In genomic region chr10:95329296-95329695, GRCh38 we compare ENCODE assay signal across 16 cellular contexts.
"Had no signal": no experiment of that assay in that cellular context is flagged by ENCODE, and none has a peak within 500 bp of the region (broad histone marks: within the 10 kb centered on the region; RNA-seq: fewer than 3 reads in every experiment).

No MANE protein-coding gene starts in this region.

- H3K27me3 Mint-ChIP-seq: activated CD4-positive, alpha-beta memory T cell treated with anti-CD3 and anti-CD28 coated beads, Interleukin-2, amount 10 ng/mL, durations not matched to agents 7 days and 5 days had no signal

- H3K4me1 Mint-ChIP-seq: natural killer cell had no signal

- H3K4me3 ChIP-seq: hepatocyte, lower lobe of right lung, testis had no signal

- H3K27me3 ChIP-seq: hepatocyte, testis had no signal

- H3K9me3 Mint-ChIP-seq: activated CD4-positive, alpha-beta memory T cell treated with anti-CD3 and anti-CD28 coated beads, Interleukin-2, amount 10 ng/mL, durations not matched to agents 7 days and 5 days; activated naive CD8-positive, alpha-beta T cell treated with anti-CD3 and anti-CD28 coated beads, Interleukin-2, amount 10 ng/mL, durations not matched to agents 7 days and 5 days; activated T-cell treated with anti-CD3 and anti-CD28 coated beads, Interleukin-2, amount 50 U/mL, for 72 hours; natural killer cell had no signal

- H3K27ac Mint-ChIP-seq: activated CD4-positive, alpha-beta memory T cell treated with anti-CD3 and anti-CD28 coated beads, Interleukin-2, amount 10 ng/mL, durations not matched to agents 7 days and 5 days; activated naive CD8-positive, alpha-beta T cell treated with anti-CD3 and anti-CD28 coated beads, Interleukin-2, amount 10 ng/mL, durations not matched to agents 7 days and 5 days; activated T-cell treated with anti-CD3 and anti-CD28 coated beads, Interleukin-2, amount 50 U/mL, for 72 hours; natural killer cell had no signal

- H3K27ac ChIP-seq: hepatocyte, lower lobe of right lung, testis had no signal

- ATAC-seq: activated T-cell treated with anti-CD3 and anti-CD28 coated beads, Interleukin-2, amount 50 U/mL, for 72 hours; natural killer cell; sciatic nerve had no signal

- H3K36me3 Mint-ChIP-seq: activated naive CD8-positive, alpha-beta T cell treated with anti-CD3 and anti-CD28 coated beads, Interleukin-2, amount 10 ng/mL, durations not matched to agents 7 days and 5 days; natural killer cell had no signal

- H3K9me3 ChIP-seq: lower lobe of right lung, testis had no signal

- H3K4me1 ChIP-seq: testis had no signal

- H3K4me3 Mint-ChIP-seq: activated CD4-positive, alpha-beta memory T cell treated with anti-CD3 and anti-CD28 coated beads, Interleukin-2, amount 10 ng/mL, durations not matched to agents 7 days and 5 days; activated naive CD8-positive, alpha-beta T cell treated with anti-CD3 and anti-CD28 coated beads, Interleukin-2, amount 10 ng/mL, durations not matched to agents 7 days and 5 days; activated T-cell treated with anti-CD3 and anti-CD28 coated beads, Interleukin-2, amount 50 U/mL, for 72 hours; natural killer cell had no signal

- H3K36me3 ChIP-seq: lower lobe of right lung had no signal

- DNase-seq: activated CD4-positive, alpha-beta memory T cell treated with anti-CD3 and anti-CD28 coated beads, Interleukin-2, amount 10 ng/mL, durations not matched to agents 7 days and 5 days; activated CD8-positive, alpha-beta memory T cell treated with anti-CD3 and anti-CD28 coated beads, Interleukin-2, amount 50 U/mL, for 4 hours; activated gamma-delta T cell treated with Interleukin-2 at 50 U/mL for 16 hours; activated naive CD8-positive, alpha-beta T cell treated with anti-CD3 and anti-CD28 coated beads, Interleukin-2, amount 10 ng/mL, durations not matched to agents 7 days and 5 days; activated T-cell treated with anti-CD3 and anti-CD28 coated beads, Interleukin-2, amount 50 U/mL, for 72 hours; anterior cingulate cortex; lower lobe of right lung; natural killer cell; stimulated activated CD4-positive, alpha-beta T cell treated with anti-CD3 and anti-CD28 coated beads, Interleukin-12 subunit alpha, Interleukin-12 subunit beta, amount 100 ng/mL, for 4 hours; stimulated activated CD4-positive, alpha-beta T cell treated with anti-CD3 and anti-CD28 coated beads, Interleukin-2, amount 100 ng/mL, for 48 hours; stimulated activated naive CD4-positive, alpha-beta T cell treated with Interleukin-2 at 50 U/mL for 16 hours; SW 1271; T-helper 9 cell; testis had no signal
